ENCODE assay signal across 9 cellular contexts in genomic region chrX:155069414-155069813, GRCh38. TPM values are rescaled to one million over a fixed set of nuclear protein-coding genes. Genes with fewer than 3 reads are reported as not detected.
A peak's percentile ranks its signal among the peaks of the same experiment; 100 is the strongest.
DNase-seq lines count a peak whose midpoint lies in the region; ATAC-seq and TF ChIP-seq lines count a peak whose summit lies in the region.
"Had no signal": no experiment of that assay in that cellular context is flagged by ENCODE, and none has a peak within 500 bp of the region (broad histone marks: within the 10 kb centered on the region; RNA-seq: fewer than 3 reads in every experiment).

No MANE protein-coding gene starts in this region.

- H3K9ac ChIP-seq in SK-N-MC (ENCODE audit: insufficient read length) (no peak overlapping the region), skeletal muscle tissue (ENCODE audit: low read depth in 1 of 3, low read length in 3 of 3) (no peak overlapping the region)

- peak overlapping the region; percentile 86 for H3K4me3 ChIP-seq in SK-N-MC
- H3K4me3 ChIP-seq in esophagus squamous epithelium = peak overlapping the region in 3 of 4 donors; percentile 42 to 77 (median 65)
- H3K4me3 ChIP-seq in skeletal muscle tissue (ENCODE audit: low read length in 3 of 3) = peak overlapping the region in 2 of 3 donors; percentile 56 to 78

- CTCF ChIA-PET in activated CD4-positive, alpha-beta T cell treated with anti-CD3 and anti-CD28 coated beads for 36 hours (lab: Charles Lee) = interaction anchor here (0.7 to 3.3 kb wide), 4 partner anchors 12 to 79 kb away, joined by 3 to 15 read pairs (median 4); no protein-coding TSS in a partner anchor

- no peak for TF ChIP-seq POLR2A in esophagus squamous epithelium (IDR thresholded peaks at IDR 0.05)

- peak overlapping the region; percentile 81 for H3K4me3 Mint-ChIP-seq in activated CD4-positive, alpha-beta T cell treated with anti-CD3 and anti-CD28 coated beads for 36 hours

- peaks cover 52% of the 10 kb centered on the region for H3K4me1 Mint-ChIP-seq in activated CD4-positive, alpha-beta T cell treated with anti-CD3 and anti-CD28 coated beads for 36 hours

- TF ChIP-seq CTCF in esophagus squamous epithelium (IDR thresholded peaks at IDR 0.05) = no peak

- H3K9me3 Mint-ChIP-seq in activated CD4-positive, alpha-beta T cell treated with anti-CD3 and anti-CD28 coated beads for 36 hours (ENCODE audit: low read depth) = no peaks in the 10 kb centered on the region

- H3K36me3 Mint-ChIP-seq in activated CD4-positive, alpha-beta T cell treated with anti-CD3 and anti-CD28 coated beads for 36 hours (ENCODE audit: low read depth) = peaks cover 22% of the 10 kb centered on the region

- H3K27ac Mint-ChIP-seq in activated CD4-positive, alpha-beta T cell treated with anti-CD3 and anti-CD28 coated beads for 36 hours = no peak overlapping the region

- H3K27me3 ChIP-seq in esophagus squamous epithelium = no peaks in the 10 kb centered on the region
- no peaks in the 10 kb centered on the region for H3K27me3 ChIP-seq in skeletal muscle tissue (ENCODE audit: control insufficient read depth in 3 of 3, insufficient read depth in 3 of 3, low read length in 3 of 3)

- H3K27ac ChIP-seq in SK-N-MC (no peak overlapping the region), esophagus squamous epithelium (no peak overlapping the region), skeletal muscle tissue (ENCODE audit: low read depth, low read length) (no peak overlapping the region)

- ATAC-seq in activated CD4-positive, alpha-beta T cell treated with anti-CD3 and anti-CD28 coated beads for 36 hours = no peak

- 61 to 67% methylated on average over 1 of the region's 1 CpG for WGBS in esophagus squamous epithelium, 2 donors

- POLR2A ChIA-PET in activated CD4-positive, alpha-beta T cell treated with anti-CD3 and anti-CD28 coated beads for 36 hours (lab: Charles Lee) = interaction anchor here (0.8 kb wide), 1 partner anchor 79 kb away, joined by 3 read pairs; no protein-coding TSS in a partner anchor

- H3K36me3 ChIP-seq in SK-N-MC (ENCODE audit: insufficient read depth, low read length) (0 out of 2 replicates have a peak, but pooled peaks cover 3% of the 10 kb centered on the region), esophagus squamous epithelium (no peaks in the 10 kb centered on the region), skeletal muscle tissue (ENCODE audit: control insufficient read depth in 3 of 3, insufficient read depth in 3 of 3, low read length in 3 of 3) (peaks cover 0 to 3% (median 0%) of the 10 kb centered on the region in 3 donors)

- H3K4me1 ChIP-seq in esophagus squamous epithelium = peaks cover 0 to 46% (median 8%) of the 10 kb centered on the region in 3 donors
- peaks cover 0 to 5% (median 2%) of the 10 kb centered on the region in 3 donors for H3K4me1 ChIP-seq in skeletal muscle tissue (ENCODE audit: control insufficient read depth in 3 of 3, insufficient read depth in 3 of 3, low read length in 3 of 3)

- H3K9me3 ChIP-seq in SK-N-MC (ENCODE audit: low read depth, low read length) (no peaks in the 10 kb centered on the region), esophagus squamous epithelium (no peaks in the 10 kb centered on the region), skeletal muscle tissue (ENCODE audit: control insufficient read depth in 3 of 3, low read length in 3 of 3) (no peaks in the 10 kb centered on the region)

- H3K27me3 Mint-ChIP-seq in activated CD4-positive, alpha-beta T cell treated with anti-CD3 and anti-CD28 coated beads for 36 hours = no peaks in the 10 kb centered on the region

- intact Hi-C loops in activated CD4-positive, alpha-beta T cell treated with anti-CD3 and anti-CD28 coated beads for 36 hours (cut with DNase I, micrococcal nuclease) = no loop called here
- intact Hi-C loops in esophagus squamous epithelium (cut with DNase I) = no loop called here
- intact Hi-C loops in posterior vena cava (cut with DNase I) = loop anchor here in 1 of 2 donors (10.0 kb wide), 1 partner anchor 85 kb away; no protein-coding TSS in a partner anchor

- DNase-seq in activated CD4-positive, alpha-beta T cell treated with anti-CD3 and anti-CD28 coated beads for 36 hours = no peak
- DNase-seq in activated CD4-positive, alpha-beta T cell treated with anti-CD3 and anti-CD28 coated beads for 48 hours = no peak
- no peak for DNase-seq in SK-N-MC (ENCODE audit: low read depth, low spot score)
- DNase-seq in esophagus squamous epithelium (lab: John Stamatoyannopoulos, UW) = no peak
- DNase-seq in ureter (ENCODE audit: low spot score) = no peak
- DNase-seq in posterior vena cava (ENCODE audit: low spot score) = no peak
- no peak for DNase-seq in NCI-H1105 treated with DMSO at 0.1 percent for 48 hours (lab: John Stamatoyannopoulos, UW)
- DNase-seq: cerebellar nuclear complex had no signal

RNA-seq across cellular contexts. Expression of gene CMC4, which starts 1.5 kb away (rescaled TPM):
- total RNA-seq in activated CD4-positive, alpha-beta T cell treated with anti-CD3 and anti-CD28 coated beads for 36 hours = 1 to 10 TPM; 3.8 to 7.6 TPM
- 10 to 100 TPM in 2 of 4 donors, 1 to 10 TPM in 2; 5.1 to 18.3 (median 13.3) TPM for total RNA-seq in esophagus squamous epithelium
- 6.8 TPM for total RNA-seq in skeletal muscle tissue
- total RNA-seq in ureter = 9.1 TPM
- 1 to 10 TPM; 3.7 to 5.8 TPM for total RNA-seq in posterior vena cava

RNA-seq across cellular contexts. Expression of gene MTCP1, which starts 1.5 kb away (rescaled TPM):
- 10 to 100 TPM in 1 of 2 experiments, 1 to 10 TPM in 1; 9.3 to 18.1 TPM for total RNA-seq in activated CD4-positive, alpha-beta T cell treated with anti-CD3 and anti-CD28 coated beads for 36 hours
- total RNA-seq in esophagus squamous epithelium = 1 to 10 TPM in 3 of 4 donors, not detected in 1; 1.8 to 3.1 (median 3.1) TPM
- 20.9 TPM for total RNA-seq in skeletal muscle tissue
- total RNA-seq in ureter = 17.7 TPM
- 10 to 100 TPM; 15.7 to 22.7 TPM for total RNA-seq in posterior vena cava

RNA-seq across cellular contexts. Expression of gene BRCC3, which starts 1.9 kb away (rescaled TPM):
- total RNA-seq in activated CD4-positive, alpha-beta T cell treated with anti-CD3 and anti-CD28 coated beads for 36 hours = 10 to 100 TPM; 28.1 to 30.3 TPM
- total RNA-seq in esophagus squamous epithelium (10 to 100 TPM; 11.8 to 18.6 (median 17.1) TPM), skeletal muscle tissue (4.2 TPM), ureter (23.3 TPM), posterior vena cava (10 to 100 TPM; 13.4 to 15.2 TPM)

RNA-seq across cellular contexts. Expression of gene FUNDC2, which starts 42.8 kb away (rescaled TPM):
- 10 to 100 TPM; 83.7 to 86.9 TPM for total RNA-seq in activated CD4-positive, alpha-beta T cell treated with anti-CD3 and anti-CD28 coated beads for 36 hours
- total RNA-seq in esophagus squamous epithelium (10 to 100 TPM in 3 of 4 donors, 1 to 10 TPM in 1; 7.8 to 51.7 (median 34.7) TPM), skeletal muscle tissue (45.9 TPM), ureter (78.4 TPM), posterior vena cava (100 to 1,000 TPM; 125 to 126 TPM)

RNA-seq across cellular contexts. Expression of gene F8, which starts 46.9 kb away (rescaled TPM):
- total RNA-seq in activated CD4-positive, alpha-beta T cell treated with anti-CD3 and anti-CD28 coated beads for 36 hours = 1 to 10 TPM; 5.4 to 6.3 TPM
- total RNA-seq in esophagus squamous epithelium = 1 to 10 TPM; 1.2 to 7.4 (median 4.3) TPM
- 4.2 TPM for total RNA-seq in skeletal muscle tissue
- 28.2 TPM for total RNA-seq in ureter
- 10 to 100 TPM; 28.1 to 31.0 TPM for total RNA-seq in posterior vena cava
